In genomic region chr10:70655316-70655715, GRCh38 we compare ENCODE assay signal across 23 cellular contexts. TPM values are rescaled to one million over a fixed set of nuclear protein-coding genes. Genes with fewer than 3 reads are reported as not detected.
"Had no signal": no experiment of that assay in that cellular context is flagged by ENCODE, and none has a peak within 500 bp of the region (broad histone marks: within the 10 kb centered on the region; RNA-seq: fewer than 3 reads in every experiment).

No MANE protein-coding gene starts in this region.

- H3K9me3 ChIP-seq: lower lobe of right lung, pancreas, suprapubic skin, uterus had no signal

- H3K27me3 ChIP-seq: pancreas, stomach, suprapubic skin, tibial nerve, uterus had no signal

- H3K4me1 ChIP-seq: lower lobe of right lung, pancreas, uterus had no signal

- DNase-seq: activated CD4-positive, alpha-beta T cell treated with anti-CD3 and anti-CD28 coated beads for 1 hour; activated CD4-positive, alpha-beta T cell treated with anti-CD3 and anti-CD28 coated beads, Interleukin-2, amount 50 U/mL, for 1 hour; activated CD8-positive, alpha-beta T cell treated with anti-CD3 and anti-CD28 coated beads, Interleukin-2, amount 10 ng/mL, durations not matched to agents 7 days and 5 days; activated naive CD4-positive, alpha-beta T cell treated with Interleukin-2 at 50 U/mL for 16 hours; activated naive CD8-positive, alpha-beta T cell treated with anti-CD3 and anti-CD28 coated beads, Interleukin-2, amount 10 ng/mL, durations not matched to agents 7 days and 5 days; activated T-cell treated with anti-CD3 and anti-CD28 coated beads, Interleukin-2, amount 50 U/mL, for 24 hours; amniotic stem cell; effector memory CD4-positive, alpha-beta T cell; foreskin melanocyte; kidney; lower lobe of right lung; natural killer cell; pancreas; right cardiac atrium; stimulated activated CD4-positive, alpha-beta T cell treated with anti-CD3 and anti-CD28 coated beads, Interleukin-2, amount 100 ng/mL, for 24 hours; stomach; T-helper 1 cell; uterus had no signal

- H3K27ac ChIP-seq: lower lobe of right lung, pancreas, suprapubic skin, tibial nerve, uterus had no signal

- H3K36me3 ChIP-seq: lower lobe of right lung, pancreas, stomach, suprapubic skin, tibial nerve, uterus had no signal

- H3K4me3 ChIP-seq: lower lobe of right lung, pancreas, skin epidermis, stomach, suprapubic skin, tibial nerve, uterus had no signal

RNA-seq across cellular contexts. Expression of gene ADAMTS14, which starts 17.0 kb away (rescaled TPM):
- total RNA-seq: activated naive CD8-positive, alpha-beta T cell treated with anti-CD3 and anti-CD28 coated beads, Interleukin-2, amount 10 ng/mL, durations not matched to agents 7 days and 5 days; dermis microvascular lymphatic vessel endothelial cell had no signal

RNA-seq across cellular contexts. Expression of gene PRF1, which starts 52.8 kb away (rescaled TPM):
- total RNA-seq: dermis microvascular lymphatic vessel endothelial cell, pulmonary artery endothelial cell had no signal
